1 cellular context compared by ENCODE assay signal in genomic region chr10:46273506-46274477, GRCh38.
TF ChIP-seq lines count a peak whose summit lies in the region.

No MANE protein-coding gene starts in this region.

TF ChIP-seq in IMR-90, 13 proteins besides CTCF, POLR2A, EP300 and RAD21:
- TF ChIP-seq RCOR1 (IDR thresholded peaks at IDR 0.05; ENCODE audit: insufficient replicate concordance, low read length) (no peak), MAZ (IDR thresholded peaks at IDR 0.05; ENCODE audit: borderline replicate concordance, low read depth, low read length) (no peak), ELK1 (IDR thresholded peaks at IDR 0.05; ENCODE audit: borderline replicate concordance, low read depth, low read length) (no peak), CEBPB (IDR thresholded peaks at IDR 0.05; ENCODE audit: low read depth, low read length) (no peak)
- TF ChIP-seq, protein P1, sequence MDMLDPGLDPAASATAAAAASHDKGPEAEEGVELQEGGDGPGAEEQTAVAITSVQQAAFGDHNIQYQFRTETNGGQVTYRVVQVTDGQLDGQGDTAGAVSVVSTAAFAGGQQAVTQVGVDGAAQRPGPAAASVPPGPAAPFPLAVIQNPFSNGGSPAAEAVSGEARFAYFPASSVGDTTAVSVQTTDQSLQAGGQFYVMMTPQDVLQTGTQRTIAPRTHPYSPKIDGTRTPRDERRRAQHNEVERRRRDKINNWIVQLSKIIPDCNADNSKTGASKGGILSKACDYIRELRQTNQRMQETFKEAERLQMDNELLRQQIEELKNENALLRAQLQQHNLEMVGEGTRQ (IDR thresholded peaks at IDR 0.05; ENCODE audit: low read depth, low read length) = no peak
TF ChIP-seq in IMR-90: peak in this region for 0.
